In genomic region chr7:4883352-4884144, GRCh38 we compare ENCODE assay signal across 8 cellular contexts. TPM values are rescaled to one million over a fixed set of nuclear protein-coding genes. Genes with fewer than 3 reads are reported as not detected.
DNase-seq lines count a peak whose midpoint lies in the region; ATAC-seq and TF ChIP-seq lines count a peak whose summit lies in the region.

TSS of gene RADIL (minus strand) at chr7:4883716. CDS start at chr7:4878139, 5,577 bp downstream.

- peak; percentile 72 for ATAC-seq in GM21786 (IDR thresholded peaks at IDR 0.05; ENCODE audit: unreplicated experiment)
- peak; percentile 97 for ATAC-seq in T-helper 17 cell
- peak; percentile 96 for ATAC-seq in upper lobe of right lung

- no peak within 1 kb of the TSS for H3K27ac Mint-ChIP-seq in T-helper 17 cell

- H3K4me1 ChIP-seq in left ventricle myocardium inferior, result peaks cover 40% of the 10 kb centered on the region
- H3K4me1 ChIP-seq in prostate gland (replicated peaks), result no peaks in the 10 kb centered on the region
- H3K4me1 ChIP-seq in upper lobe of right lung, result no peaks in the 10 kb centered on the region

- peaks cover 5% of the 10 kb centered on the region for H3K36me3 Mint-ChIP-seq in T-helper 17 cell (ENCODE audit: low read depth)

- H3K4me3 ChIP-seq in left ventricle myocardium inferior, result peak within 1 kb of the TSS; percentile 85
- H3K4me3 ChIP-seq in prostate gland, result peak within 1 kb of the TSS; percentile 39 to 50
- H3K4me3 ChIP-seq in upper lobe of right lung, result peak within 1 kb of the TSS; percentile 60

- H3K9me3 ChIP-seq in T-helper 17 cell (ENCODE audit: control insufficient read depth, low read length, poor library complexity, severe bottlenecking) (no peaks in the 10 kb centered on the region), left ventricle myocardium inferior (replicated peaks) (no peaks in the 10 kb centered on the region), prostate gland (no peaks in the 10 kb centered on the region), upper lobe of right lung (no peaks in the 10 kb centered on the region)

- 4% methylated on average over 72 of the region's 75 CpGs for WGBS in prostate gland

- peak within 1 kb of the TSS; percentile 86 for H3K27ac ChIP-seq in left ventricle myocardium inferior (replicated peaks)
- H3K27ac ChIP-seq in prostate gland, result peak within 1 kb of the TSS; percentile 57 to 59
- peak within 1 kb of the TSS; percentile 74 for H3K27ac ChIP-seq in upper lobe of right lung

- H3K27me3 ChIP-seq in left ventricle myocardium inferior (ENCODE audit: low read depth) (peaks cover 37% of the 10 kb centered on the region), prostate gland (replicated peaks; ENCODE audit: insufficient read depth) (no peaks in the 10 kb centered on the region), upper lobe of right lung (no peaks in the 10 kb centered on the region)

- H3K36me3 ChIP-seq in left ventricle myocardium inferior (no peaks in the 10 kb centered on the region), prostate gland (no peaks in the 10 kb centered on the region), upper lobe of right lung (no peaks in the 10 kb centered on the region)

- in situ Hi-C loops in Caki2 (cut with HindIII; ENCODE audit: low pct_unique_long_range_greater_than_20kb, low sequenced_read_pairs), result no loop called here

- H3K4me3 Mint-ChIP-seq in T-helper 17 cell, result peak within 1 kb of the TSS; percentile 81

- H3K27me3 Mint-ChIP-seq in T-helper 17 cell, result peaks cover 52% of the 10 kb centered on the region

- DNase-seq in Caki2 (ENCODE audit: low read depth) (peak; percentile 80), NCI-H1092 treated with DMSO at 0.1 percent for 48 hours (lab: John Stamatoyannopoulos, UW) (peak; percentile 93), T-helper 17 cell (peak; percentile 71 to 75 (median 71)), amniotic stem cell (lab: John Stamatoyannopoulos, UW) (peak; percentile 68), left ventricle myocardium inferior (peak; percentile 92), prostate gland (ENCODE audit: low spot score) (peak; percentile 79), upper lobe of right lung (peak; percentile 96)

- intact Hi-C loops in left ventricle myocardium inferior (cut with micrococcal nuclease), result loop anchor here (5.0 kb wide), 1 partner anchor 56 kb away; no protein-coding TSS in a partner anchor
- intact Hi-C loops in prostate gland (cut with DNase I), result loop anchor here (5.0 to 10.0 kb wide), 2 partner anchors 49 to 86 kb away; no protein-coding TSS in a partner anchor
- intact Hi-C loops in upper lobe of right lung (cut with DNase I), result loop anchor here (10.0 kb wide), 1 partner anchor 49 kb away; no protein-coding TSS in a partner anchor

- peak; percentile 92 for TF ChIP-seq CTCF in left ventricle myocardium inferior (IDR thresholded peaks at IDR 0.05; ENCODE audit: borderline replicate concordance)
- TF ChIP-seq CTCF in prostate gland (IDR thresholded peaks at IDR 0.05), result peak; percentile 44 to 79 (median 65)
- TF ChIP-seq CTCF in upper lobe of right lung (IDR thresholded peaks at IDR 0.05), result peak; percentile 86

- H3K4me1 Mint-ChIP-seq in T-helper 17 cell, result peaks cover 8% of the 10 kb centered on the region

- no peak for TF ChIP-seq POLR2A in prostate gland (IDR thresholded peaks at IDR 0.05)

RNA-seq across cellular contexts. Expression of gene RADIL, which starts in this region (rescaled TPM):
- 2.2 TPM in 1 of 2 replicates, not detected in the other for total RNA-seq in Caki2 (2014; rRNA removed; shearing (Covaris generic); ENCODE audit: low replicate concordance)
- total RNA-seq in T-helper 17 cell (under 1 TPM in 1 of 2 donors, not detected in 1; 0.55 TPM), left ventricle myocardium inferior (4.5 TPM), prostate gland (10 to 100 TPM in 1 of 2 donors, 1 to 10 TPM in 1; 1.8 to 12.0 TPM), upper lobe of right lung (7.3 TPM)

Comparison
In these comparisons a context has a peak if more than half of its experiments do, and no peak if none do; other contexts are left out.
1. Peak in every context shown above with its lines: DNase-seq, ATAC-seq, H3K4me3 ChIP-seq and H3K27ac ChIP-seq.
2. Peak in DNase-seq and ATAC-seq in T-helper 17 cell; RNA of the gene not detected or under 1 TPM.